Comparison of ENCODE assay signal across 5 cellular contexts in genomic region chr4:115609631-115610030, GRCh38.
"Had no signal": no experiment of that assay in that cellular context is flagged by ENCODE, and none has a peak within 500 bp of the region (broad histone marks: within the 10 kb centered on the region; RNA-seq: fewer than 3 reads in every experiment).

No MANE protein-coding gene starts in this region.

- H3K4me3 ChIP-seq: GM23338 had no signal

- H3K27ac ChIP-seq: KMS-11 had no signal

- DNase-seq: H9, HCEC 1CT, KBM-7 had no signal
